11 cellular contexts compared by ENCODE assay signal in the genomic region with DNA sequence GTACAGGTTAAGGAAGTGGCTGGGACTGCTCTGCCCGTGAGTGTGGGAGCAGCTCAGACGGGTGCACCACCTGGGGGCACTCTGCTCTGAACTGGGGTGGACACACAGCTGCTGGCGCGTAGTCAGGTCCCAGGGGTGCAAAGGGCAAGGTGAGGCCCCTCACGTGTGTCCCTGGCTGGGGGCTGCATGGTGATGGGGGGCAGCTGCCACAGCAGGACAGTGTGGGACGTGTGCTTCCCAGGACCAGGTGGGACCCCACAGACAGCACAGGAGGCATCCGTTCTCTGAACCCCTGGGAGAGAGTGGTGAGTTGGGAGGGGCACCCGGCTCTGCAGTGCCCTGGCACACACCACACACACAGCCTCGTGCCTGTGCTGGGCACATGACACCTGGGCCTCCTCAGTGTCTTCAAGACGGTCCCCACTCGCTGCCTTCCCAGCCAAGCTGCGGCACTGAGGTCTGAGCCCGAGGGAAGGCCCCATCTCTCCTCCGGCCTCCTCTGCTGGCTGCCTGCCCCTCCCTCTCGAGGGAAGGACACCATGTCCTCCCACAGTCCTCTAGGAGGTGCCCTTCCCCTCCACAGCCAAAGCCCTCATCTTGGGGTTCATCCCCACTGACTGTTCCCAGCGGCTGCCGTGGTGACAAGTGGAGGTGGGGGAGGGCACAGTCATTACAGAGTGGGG. TPM values are rescaled to one million over a fixed set of nuclear protein-coding genes. Genes with fewer than 3 reads are reported as not detected.
DNase-seq lines count a peak whose midpoint lies in the region; ATAC-seq and TF ChIP-seq lines count a peak whose summit lies in the region.
"Had no signal": no experiment of that assay in that cellular context is flagged by ENCODE, and none has a peak within 500 bp of the region (broad histone marks: within the 10 kb centered on the region; RNA-seq: fewer than 3 reads in every experiment).

No MANE protein-coding gene starts in this region.

- peak; percentile 9 for TF ChIP-seq CTCF in MCF 10A (IDR thresholded peaks at IDR 0.05; ENCODE audit: unreplicated experiment)
- no peak for TF ChIP-seq CTCF in breast epithelium (IDR thresholded peaks at IDR 0.05)

- DNase-seq in MCF 10A (ENCODE audit: unreplicated experiment) (no peak), breast epithelium (ENCODE audit: low spot score in 2 of 2) (no peak), hepatic stellate cell (ENCODE audit: low spot score) (peak; percentile 27), HPDE6-E6E7 (ENCODE audit: extremely low spot score) (no peak), COLO668 (lab: John Stamatoyannopoulos, UW; ENCODE audit: unreplicated experiment) (no peak)
- DNase-seq in activated CD8-positive, alpha-beta memory T cell treated with anti-CD3 and anti-CD28 coated beads, Interleukin-2, amount 50 U/mL, for 48 hours, result peak; percentile 54
- DNase-seq in stimulated activated naive CD8-positive, alpha-beta T cell treated with anti-CD3 and anti-CD28 coated beads, Interleukin-15, Interleukin-2, amounts not matched to agents 100 U/mL and 50 U/mL, for 24 hours, result no peak
- DNase-seq: GDM1, NCI-H2227 treated with DMSO at 0.1 percent for 48 hours had no signal

- H3K4me1 Mint-ChIP-seq in MCF 10A (ENCODE audit: insufficient read depth, unreplicated experiment), result no peaks in the 10 kb centered on the region

- H3K27ac Mint-ChIP-seq in MCF 10A (ENCODE audit: low read depth, unreplicated experiment), result no peak overlapping the region
- H3K27ac Mint-ChIP-seq: activated T-helper 2 cell treated with anti-CD3 and anti-CD28 coated beads, Interferon-gamma antibody, Interleukin-2, Interleukin-4, amounts not matched to agents 10 μg/mL and 5 μg/mL and 100 μg/mL, durations not matched to agents 14 hours and 24 hours and 36 hours had no signal

- no peaks in the 10 kb centered on the region for H3K9me3 ChIP-seq in breast epithelium

- peaks cover 3% of the 10 kb centered on the region for H3K36me3 Mint-ChIP-seq in MCF 10A (ENCODE audit: insufficient read depth, unreplicated experiment)

- POLR2A ChIA-PET in MCF 10A (lab: Yijun Ruan, JAX), result no interaction called here

- H3K9me3 Mint-ChIP-seq in MCF 10A (ENCODE audit: unreplicated experiment), result no peaks in the 10 kb centered on the region
- H3K9me3 Mint-ChIP-seq: activated T-helper 2 cell treated with anti-CD3 and anti-CD28 coated beads, Interferon-gamma antibody, Interleukin-2, Interleukin-4, amounts not matched to agents 10 μg/mL and 5 μg/mL and 100 μg/mL, durations not matched to agents 14 hours and 24 hours and 36 hours had no signal

- BruUV-seq in MCF 10A (replicated peaks; lab: Mats Ljungman, UMichigan), result no TSS peak

- H3K4me1 ChIP-seq in breast epithelium, result no peaks in the 10 kb centered on the region

- no peak for TF ChIP-seq POLR2A in breast epithelium (IDR thresholded peaks at IDR 0.05)

- intact Hi-C loops in MCF 10A (cut with micrococcal nuclease), result no loop called here
- intact Hi-C loops in breast epithelium (cut with DNase I; ENCODE audit: low total_unique reads), result no loop called here

- no peak overlapping the region for H3K27ac ChIP-seq in breast epithelium

- peak; percentile 71 for ATAC-seq in stimulated activated naive CD8-positive, alpha-beta T cell treated with anti-CD3 and anti-CD28 coated beads, Interleukin-15, Interleukin-2, amounts not matched to agents 100 U/mL and 50 U/mL, for 24 hours
- ATAC-seq in GM18907 (IDR thresholded peaks at IDR 0.05; ENCODE audit: unreplicated experiment), result no peak

- no peaks in the 10 kb centered on the region for H3K36me3 ChIP-seq in breast epithelium

- H3K27me3 Mint-ChIP-seq in MCF 10A (ENCODE audit: insufficient read depth, unreplicated experiment), result no peaks in the 10 kb centered on the region

- CTCF ChIA-PET in MCF 10A (lab: Yijun Ruan, JAX), result interaction anchor here (1.2 to 2.1 kb wide), 2 partner anchors 9 to 10 kb away, joined by 4 to 5 read pairs; no protein-coding TSS in a partner anchor

- no peaks in the 10 kb centered on the region for H3K27me3 ChIP-seq in breast epithelium

- H3K4me3 Mint-ChIP-seq in MCF 10A (ENCODE audit: unreplicated experiment), result no peak overlapping the region

- H3K4me3 ChIP-seq in breast epithelium, result no peak overlapping the region

RNA-seq across cellular contexts. Expression of gene CILP2, which starts 24.7 kb away (rescaled TPM):
- total RNA-seq in MCF 10A (2022) (0.12 and 0.29 TPM in 2 replicates), breast epithelium (under 1 TPM; 0.15 to 0.66 (median 0.16) TPM)

RNA-seq across cellular contexts. Expression of gene YJEFN3, which starts 34.1 kb away (rescaled TPM):
- total RNA-seq in MCF 10A (2022), result 11.9 and 21.7 TPM in 2 replicates
- 1 to 10 TPM in 2 of 3 donors, under 1 TPM in 1; 0.88 to 2.0 (median 1.3) TPM for total RNA-seq in breast epithelium

RNA-seq across cellular contexts. Expression of gene NDUFA13, which starts 46.8 kb away (rescaled TPM):
- total RNA-seq in MCF 10A (2022) (354 and 393 TPM in 2 replicates), breast epithelium (100 to 1,000 TPM in 1 of 3 donors, 10 to 100 TPM in 2; 97.3 to 134 (median 99.2) TPM)

RNA-seq across cellular contexts. Expression of gene TSSK6, which starts 47.5 kb away (rescaled TPM):
- total RNA-seq in MCF 10A (2022) (4.8 and 6.6 TPM in 2 replicates), breast epithelium (1 to 10 TPM in 2 of 3 donors, under 1 TPM in 1; 0.96 to 2.9 (median 2.3) TPM)

RNA-seq across cellular contexts. Expression of gene PBX4, which starts 55.7 kb away (rescaled TPM):
- total RNA-seq in MCF 10A (2022) (0.30 TPM in 1 of 2 replicates, not detected in the other), breast epithelium (1 to 10 TPM; 3.4 to 5.9 (median 5.6) TPM)

Comparison
In these comparisons a context has a peak if more than half of its experiments do, and no peak if none do; other contexts are left out.
1. DNase-seq: peak in activated CD8-positive, alpha-beta memory T cell treated with anti-CD3 and anti-CD28 coated beads, Interleukin-2, amount 50 U/mL, for 48 hours (single experiment) and hepatic stellate cell (single experiment); none in MCF 10A (single experiment), breast epithelium (0 of 2), stimulated activated naive CD8-positive, alpha-beta T cell treated with anti-CD3 and anti-CD28 coated beads, Interleukin-15, Interleukin-2, amounts not matched to agents 100 U/mL and 50 U/mL, for 24 hours (single experiment), HPDE6-E6E7 (single experiment) and COLO668 (single experiment).